10 cellular contexts compared by ENCODE assay signal in genomic region chr12:51971679-51972423, GRCh38. TPM values are rescaled to one million over a fixed set of nuclear protein-coding genes. Genes with fewer than 3 reads are reported as not detected.
DNase-seq lines count a peak whose midpoint lies in the region; ATAC-seq, FAIRE-seq and TF ChIP-seq lines count a peak whose summit lies in the region.
"Had no signal": no experiment of that assay in that cellular context is flagged by ENCODE, and none has a peak within 500 bp of the region (broad histone marks: within the 10 kb centered on the region; RNA-seq: fewer than 3 reads in every experiment).

No MANE protein-coding gene starts in this region.

- DNase-seq in K562 (ENCODE audit: extremely low read depth in 1 of 4, low spot score in 3 of 4), result no peak
- no peak for DNase-seq in osteoblast (ENCODE audit: insufficient read length, low spot score, missing footprints)
- no peak for DNase-seq in NCI-H345 treated with DMSO at 0.1 percent for 48 hours (lab: John Stamatoyannopoulos, UW; ENCODE audit: unreplicated experiment)
- DNase-seq in OCI-M2 (lab: John Stamatoyannopoulos, UW; ENCODE audit: unreplicated experiment), result no peak
- no peak for DNase-seq in DMS153 treated with DMSO at 0.1 percent for 48 hours (lab: John Stamatoyannopoulos, UW; ENCODE audit: unreplicated experiment)
- DNase-seq: NCI-H1436 treated with DMSO at 0.1 percent for 48 hours had no signal

- H3K79me2 ChIP-seq in K562 (ENCODE audit: control insufficient read depth, insufficient read depth, low read length), result peaks cover 24% of the 10 kb centered on the region; the same call in 2 of the 3 replicates
- H3K79me2 ChIP-seq in osteoblast (ENCODE audit: insufficient read depth, low read length), result peaks cover 57% of the 10 kb centered on the region

- peak; percentile 41 for ATAC-seq in GM18502 (IDR thresholded peaks at IDR 0.05; ENCODE audit: poor library complexity, unreplicated experiment)
- peak; percentile 42 for ATAC-seq in HG03175 (IDR thresholded peaks at IDR 0.05; ENCODE audit: unreplicated experiment)
- peak; percentile 7 for ATAC-seq in K562
- ATAC-seq in HG02759 (IDR thresholded peaks at IDR 0.05; ENCODE audit: unreplicated experiment), result no peak

- peaks cover 5% of the 10 kb centered on the region for H3K9me1 ChIP-seq in K562 (ENCODE audit: control insufficient read depth, insufficient read depth, low read length)

- no TSS peak for BruUV-seq in K562 (replicated peaks; lab: Mats Ljungman, UMichigan)

- no peaks in the 10 kb centered on the region for H3K9me3 ChIP-seq in K562 (replicated peaks; ENCODE audit: control insufficient read depth, insufficient read depth, low read depth, low read length)
- H3K9me3 ChIP-seq in osteoblast (ENCODE audit: low read depth, low read length), result no peaks in the 10 kb centered on the region

- TF ChIP-seq EP300 in K562 (IDR thresholded peaks at IDR 0.05; ENCODE audit: low read length), result no peak

- H3K27me3 ChIP-seq in K562 (ENCODE audit: control insufficient read depth in 2 of 2, insufficient read depth in 2 of 2, low read length in 2 of 2) (no peaks in the 10 kb centered on the region), osteoblast (ENCODE audit: insufficient read depth, low read length) (no peaks in the 10 kb centered on the region)

- in situ Hi-C loops in K562 (cut with MboI), result no loop called here

- intact Hi-C loops in K562 (cut with micrococcal nuclease), result no loop called here

- H3K4me1 ChIP-seq in K562 (replicated peaks in 1 of 2; ENCODE audit: control insufficient read depth in 2 of 2, insufficient read depth in 2 of 2, low read length in 2 of 2) (peaks cover 10 to 47% of the 10 kb centered on the region in 2 experiments; a peak in 4 of 5 replicates), osteoblast (ENCODE audit: insufficient read depth, low read length) (peaks cover 58% of the 10 kb centered on the region)

- no peak for FAIRE-seq in K562 (lab: Jason Lieb, UNC)
- FAIRE-seq: islet of Langerhans had no signal

- H3K27ac ChIP-seq in K562 (ENCODE audit: extremely low read depth, low read depth, low read length), result no peak overlapping the region
- peak overlapping the region; percentile 45 for H3K27ac ChIP-seq in osteoblast (ENCODE audit: low read depth, low read length)

- 27% methylated on average over 4 of the region's 4 CpGs for WGBS in K562 (ENCODE audit: insufficient coverage, low coverage, missing lambda C conversion rate)

- no peak overlapping the region for H3K4me3 ChIP-seq in K562
- no peak overlapping the region for H3K4me3 ChIP-seq in osteoblast (ENCODE audit: insufficient read depth, low read length)

- H2AFZ ChIP-seq in K562 (ENCODE audit: low read depth, low read length) (no peak overlapping the region), osteoblast (ENCODE audit: low read length) (no peak overlapping the region)

- H3K9ac ChIP-seq in K562 (ENCODE audit: insufficient read depth in 1 of 2, low read depth in 2 of 2, low read length in 2 of 2), result no peak overlapping the region

- H4K20me1 ChIP-seq in K562 (replicated peaks; ENCODE audit: control insufficient read depth, insufficient read depth, low read length), result peaks cover 36% of the 10 kb centered on the region
- peaks cover 16% of the 10 kb centered on the region for H4K20me1 ChIP-seq in osteoblast (ENCODE audit: insufficient read depth, low read length)

- no peak for TF ChIP-seq POLR2A in K562 (conservative IDR thresholded peaks at IDR 0.05)

- H3K4me2 ChIP-seq in K562 (ENCODE audit: insufficient read depth, low read length), result 0 out of 2 replicates have a peak overlapping the region, but pooled peaks have one; percentile 55
- peak overlapping the region; percentile 45 for H3K4me2 ChIP-seq in osteoblast (ENCODE audit: insufficient read depth, low read length)

- peaks cover 19% of the 10 kb centered on the region; the same call in 2 of the 3 replicates for H3K36me3 ChIP-seq in K562 (ENCODE audit: control insufficient read depth, insufficient read depth, low read length)
- H3K36me3 ChIP-seq in osteoblast (ENCODE audit: insufficient read depth, low read length), result peaks cover 14% of the 10 kb centered on the region

- TF ChIP-seq CTCF in K562 (IDR thresholded peaks at IDR 0.05 in 2 of 3, conservative IDR thresholded peaks at IDR 0.05 in 1 of 3; ENCODE audit: insufficient read depth in 2 of 3, low read depth in 1 of 3, low read length in 3 of 3) (no peak), osteoblast (IDR thresholded peaks at IDR 0.05; ENCODE audit: extremely low read depth, low read depth, low read length) (no peak)

- TF ChIP-seq RAD21 in K562 (CRISPR knock-in tag; conservative IDR thresholded peaks at IDR 0.05 in 1 of 2, IDR thresholded peaks at IDR 0.05 in 1 of 2), result no peak

- POLR2A ChIA-PET in K562 (lab: Yijun Ruan, JAX), result interaction anchor here (0.5 to 1.1 kb wide), 3 partner anchors 12 to 93 kb away, joined by 3 to 4 read pairs (median 3); no protein-coding TSS in a partner anchor

- CTCF ChIA-PET in K562 (lab: Yijun Ruan, JAX; ENCODE audit: low intra/inter-chr PET ratio), result no interaction called here

TF ChIP-seq in K562, 482 proteins besides CTCF, POLR2A, EP300 and RAD21 (continues in another document):
- TF ChIP-seq GABPB1 (CRISPR knock-in tag; IDR thresholded peaks at IDR 0.05) (no peak), CBX2 (IDR thresholded peaks at IDR 0.05; ENCODE audit: insufficient read depth, low read length, poor library complexity, severe bottlenecking) (no peak), RBM25 (IDR thresholded peaks at IDR 0.05; ENCODE audit: low read depth, low read length, severe bottlenecking) (no peak), ZC3H11A (IDR thresholded peaks at IDR 0.05; ENCODE audit: low read depth, low read length) (no peak), TOE1 (IDR thresholded peaks at IDR 0.05; ENCODE audit: borderline replicate concordance) (no peak), TOE1 (CRISPR knock-in tag; IDR thresholded peaks at IDR 0.05; ENCODE audit: borderline replicate concordance, low read depth) (no peak), BHLHE40 (IDR thresholded peaks at IDR 0.05; ENCODE audit: low read length) (peak; percentile 14; the same call in 1 of the 2 replicates), ZNF395 (CRISPR knock-in tag; IDR thresholded peaks at IDR 0.05) (0 out of 2 replicates have a peak, but pooled peaks have one; percentile 10)

RNA-seq across cellular contexts. Expression of gene ACVR1B, which starts 20.4 kb away (rescaled TPM):
- total RNA-seq in K562 (2011; cell fraction: chromatin; rRNA removed; ENCODE audit: low replicate concordance), result 23.4 and 35.1 TPM in 2 replicates
- total RNA-seq in K562 (2011; cell fraction: nucleolus; rRNA removed), result 25.7 and 30.9 TPM in 2 replicates
- 34.2 and 41.3 TPM in 2 replicates for total RNA-seq in K562 (2011; cell fraction: nucleoplasm; rRNA removed)
- total RNA-seq in K562 (2014; rRNA removed) (6.8 and 8.6 TPM in 2 replicates), K562 (2014; rRNA removed; fragmentation: Illumina TruSeq; extraction: Trizol) (5.9 and 6.7 TPM in 2 replicates), K562 (2015; rRNA removed; fragmentation: Illumina TruSeq; extraction: Trizol) (5.9 and 6.9 TPM in 2 replicates), K562 (2021) (10.3 and 15.1 TPM in 2 replicates), osteoblast (10.5 and 13.0 TPM in 2 replicates)
- polyA plus RNA-seq in K562 (2011; rRNA removed) (8.0 and 8.4 TPM in 2 replicates), K562 (2014; fragmentation: Illumina TruSeq; extraction: Trizol) (9.9 and 10.8 TPM in 2 replicates), K562 (2014; fragmentation: Nextera tagmentation; extraction: Ambion mirVana) (under 1 TPM; 0.97 to 0.98 TPM), K562 (2014; rRNA removed) (7.2 and 11.3 TPM in 2 replicates)
- 7.8 and 8.1 TPM in 2 replicates for polyA plus RNA-seq in K562 (2011; cell fraction: cytosol; rRNA removed)
- polyA plus RNA-seq in K562 (2011; cell fraction: nucleus; rRNA removed), result 11.1 and 12.6 TPM in 2 replicates
- 7.8 and 12.4 TPM in 2 replicates for polyA plus RNA-seq in K562 (2012)
- polyA minus RNA-seq in K562 (2011; rRNA and poly(A)+ RNA removed), result 12.3 and 13.4 TPM in 2 replicates
- 5.4 and 7.0 TPM in 2 replicates for polyA minus RNA-seq in K562 (2011; cell fraction: cytosol; rRNA and poly(A)+ RNA removed)
- polyA minus RNA-seq in K562 (2011; cell fraction: nucleus; rRNA and poly(A)+ RNA removed), result 4.3 and 6.0 TPM in 2 replicates

RNA-seq across cellular contexts. Expression of gene TAMALIN, which starts 34.9 kb away (rescaled TPM):
- 3.2 and 11.3 TPM in 2 replicates for total RNA-seq in K562 (2011; cell fraction: chromatin; rRNA removed; ENCODE audit: low replicate concordance)
- total RNA-seq in K562 (2011; cell fraction: nucleolus; rRNA removed), result 5.7 and 10.0 TPM in 2 replicates
- 3.2 and 3.4 TPM in 2 replicates for total RNA-seq in K562 (2011; cell fraction: nucleoplasm; rRNA removed)
- 0.82 and 1.5 TPM in 2 replicates for total RNA-seq in K562 (2014; rRNA removed)
- 0.70 and 1.3 TPM in 2 replicates for total RNA-seq in K562 (2014; rRNA removed; fragmentation: Illumina TruSeq; extraction: Trizol)
- total RNA-seq in K562 (2015; rRNA removed; fragmentation: Illumina TruSeq; extraction: Trizol), result 2.2 and 3.2 TPM in 2 replicates
- 1.3 and 1.5 TPM in 2 replicates for total RNA-seq in K562 (2021)
- polyA plus RNA-seq in K562 (2011; rRNA removed), result 0.74 and 1.1 TPM in 2 replicates
- 0.46 and 1.4 TPM in 2 replicates for polyA plus RNA-seq in K562 (2011; cell fraction: cytosol; rRNA removed)
- polyA plus RNA-seq in K562 (2011; cell fraction: nucleus; rRNA removed), result 2.5 and 2.6 TPM in 2 replicates
- 4.8 and 8.3 TPM in 2 replicates for polyA plus RNA-seq in K562 (2012)
- polyA plus RNA-seq in K562 (2014; fragmentation: Illumina TruSeq; extraction: Trizol), result 0.65 and 1.1 TPM in 2 replicates
- not detected for polyA plus RNA-seq in K562 (2014; fragmentation: Nextera tagmentation; extraction: Ambion mirVana)
- 1.2 and 1.5 TPM in 2 replicates for polyA plus RNA-seq in K562 (2014; rRNA removed)
- 0.96 and 1.2 TPM in 2 replicates for polyA minus RNA-seq in K562 (2011; rRNA and poly(A)+ RNA removed)
- 6.1 TPM in 1 of 2 replicates, not detected in the other for polyA minus RNA-seq in K562 (2011; cell fraction: cytosol; rRNA and poly(A)+ RNA removed)
- polyA minus RNA-seq in K562 (2011; cell fraction: nucleus; rRNA and poly(A)+ RNA removed), result 1.8 and 2.4 TPM in 2 replicates
- 4.7 and 6.5 TPM in 2 replicates for total RNA-seq in osteoblast
